13 cellular contexts compared by ENCODE assay signal in the genomic region with DNA sequence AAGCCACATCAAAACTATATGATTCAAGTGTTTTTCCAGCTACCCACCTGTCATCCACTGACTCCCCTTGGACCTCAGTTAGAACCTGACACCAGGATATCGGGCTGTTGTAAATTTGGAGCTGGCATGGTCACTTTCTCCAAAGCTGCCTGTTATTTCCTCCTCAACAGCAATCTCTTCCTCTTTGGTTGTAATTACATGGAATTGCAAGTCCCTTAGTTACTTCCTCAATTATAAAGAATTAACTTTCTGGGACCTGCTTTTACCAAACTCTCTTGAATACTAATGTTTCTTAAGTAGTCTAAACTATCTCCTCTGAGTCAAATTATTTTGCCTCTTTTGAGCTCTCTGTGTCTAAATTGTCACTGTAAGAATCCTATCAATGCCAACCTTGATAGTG.
"Had no signal": no experiment of that assay in that cellular context is flagged by ENCODE, and none has a peak within 500 bp of the region (broad histone marks: within the 10 kb centered on the region; RNA-seq: fewer than 3 reads in every experiment).

No MANE protein-coding gene starts in this region.

- DNase-seq: activated CD4-positive, alpha-beta memory T cell treated with anti-CD3 and anti-CD28 coated beads, Interleukin-2, amount 10 ng/mL, durations not matched to agents 7 days and 5 days; activated CD4-positive, alpha-beta T cell treated with anti-CD3 and anti-CD28 coated beads for 4 hours; activated effector memory CD4-positive, alpha-beta T cell treated with anti-CD3 and anti-CD28 coated beads, Interleukin-2, amount 50 U/mL, for 16 hours; activated T-cell treated with anti-CD3 and anti-CD28 coated beads, Interleukin-2, amount 50 U/mL, for 4 hours; amniotic stem cell; left ventricle myocardium inferior; mesenchymal stem cell; natural killer cell; nucleus accumbens; stimulated activated naive CD8-positive, alpha-beta T cell treated with anti-CD3 and anti-CD28 coated beads, Interleukin-15, amount 100 ng/mL, for 72 hours had no signal

- H3K36me3 ChIP-seq: esophagus muscularis mucosa, left ventricle myocardium inferior had no signal

- H3K4me3 ChIP-seq: esophagus muscularis mucosa, hepatocyte, left ventricle myocardium inferior, skin epidermis had no signal

- H3K27ac ChIP-seq: esophagus muscularis mucosa, hepatocyte, left ventricle myocardium inferior, skin epidermis had no signal

- H3K9me3 ChIP-seq: esophagus muscularis mucosa had no signal

- H3K27me3 ChIP-seq: esophagus muscularis mucosa, hepatocyte had no signal
